In genomic region chr10:32156031-32156495, GRCh38 we compare ENCODE assay signal across 1 cellular context.
TF ChIP-seq lines count a peak whose summit lies in the region.

No MANE protein-coding gene starts in this region.

TF ChIP-seq in SK-N-SH, 30 proteins besides CTCF, POLR2A, EP300 and RAD21 (continued from another document):
- TF ChIP-seq, protein P1, sequence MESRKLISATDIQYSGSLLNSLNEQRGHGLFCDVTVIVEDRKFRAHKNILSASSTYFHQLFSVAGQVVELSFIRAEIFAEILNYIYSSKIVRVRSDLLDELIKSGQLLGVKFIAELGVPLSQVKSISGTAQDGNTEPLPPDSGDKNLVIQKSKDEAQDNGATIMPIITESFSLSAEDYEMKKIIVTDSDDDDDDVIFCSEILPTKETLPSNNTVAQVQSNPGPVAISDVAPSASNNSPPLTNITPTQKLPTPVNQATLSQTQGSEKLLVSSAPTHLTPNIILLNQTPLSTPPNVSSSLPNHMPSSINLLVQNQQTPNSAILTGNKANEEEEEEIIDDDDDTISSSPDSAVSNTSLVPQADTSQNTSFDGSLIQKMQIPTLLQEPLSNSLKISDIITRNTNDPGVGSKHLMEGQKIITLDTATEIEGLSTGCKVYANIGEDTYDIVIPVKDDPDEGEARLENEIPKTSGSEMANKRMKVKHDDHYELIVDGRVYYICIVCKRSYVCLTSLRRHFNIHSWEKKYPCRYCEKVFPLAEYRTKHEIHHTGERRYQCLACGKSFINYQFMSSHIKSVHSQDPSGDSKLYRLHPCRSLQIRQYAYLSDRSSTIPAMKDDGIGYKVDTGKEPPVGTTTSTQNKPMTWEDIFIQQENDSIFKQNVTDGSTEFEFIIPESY (IDR thresholded peaks at IDR 0.05; ENCODE audit: borderline replicate concordance, low read depth) = no peak
- TF ChIP-seq JUND (IDR thresholded peaks at IDR 0.05) (no peak), NFIC (IDR thresholded peaks at IDR 0.05; ENCODE audit: borderline replicate concordance) (no peak), FOSL2 (IDR thresholded peaks at IDR 0.05; ENCODE audit: borderline replicate concordance, low read depth) (no peak)
